Comparison of ENCODE assay signal across 24 cellular contexts in the genomic region with DNA sequence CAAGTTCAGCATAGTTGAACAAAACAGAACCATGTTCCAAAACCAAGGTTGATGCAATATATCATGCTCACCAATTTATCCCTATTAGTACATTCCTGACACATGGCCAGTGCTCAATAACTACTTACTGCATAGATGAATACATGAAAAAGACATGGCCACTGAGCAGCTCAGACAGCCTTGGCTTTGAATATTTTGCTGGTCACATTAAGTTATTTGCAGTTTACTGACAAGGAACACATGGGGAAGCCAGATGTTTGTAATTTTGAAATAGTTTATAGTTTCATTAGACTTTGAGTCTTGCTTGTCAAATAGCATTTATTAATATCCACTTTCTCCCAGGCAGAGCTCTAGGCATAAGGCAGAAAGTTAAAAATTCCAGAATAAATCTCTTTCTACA.
"Had no signal": no experiment of that assay in that cellular context is flagged by ENCODE, and none has a peak within 500 bp of the region (broad histone marks: within the 10 kb centered on the region; RNA-seq: fewer than 3 reads in every experiment).

No MANE protein-coding gene starts in this region.

- H3K4me2 ChIP-seq: hepatocyte had no signal

- H3K79me2 ChIP-seq: hepatocyte had no signal

- H3K27ac ChIP-seq: epithelial cell of prostate, esophagus muscularis mucosa, foreskin keratinocyte, hepatocyte, psoas muscle, spleen, testis, tibial nerve, upper lobe of right lung had no signal

- H2AFZ ChIP-seq: hepatocyte had no signal

- ATAC-seq: effector memory CD8-positive, alpha-beta T cell; foreskin keratinocyte; left cardiac atrium; left ventricle myocardium superior; psoas muscle; sciatic nerve; stimulated activated naive B cell treated with anti-CD40 and anti-IgM and Interleukin-4, amounts not matched to agents 10 μg/mL and 1 μg/mL and 100 μg/mL, for 72 hours; stimulated activated naive CD8-positive, alpha-beta T cell treated with anti-CD3 and anti-CD28 coated beads, Interleukin-15, amount 100 ng/mL, for 72 hours; upper lobe of right lung had no signal

- H3K4me3 ChIP-seq: esophagus muscularis mucosa, hepatocyte, lung, psoas muscle, spleen, testis, tibial nerve, upper lobe of right lung had no signal

- DNase-seq: effector memory CD8-positive, alpha-beta T cell; foreskin keratinocyte; head of caudate nucleus; kidney; left cardiac atrium; left ventricle myocardium superior; mesenchymal stem cell; naive B cell; psoas muscle; retina; spleen; stimulated activated CD4-positive, alpha-beta T cell treated with anti-CD3 and anti-CD28 coated beads, Interleukin-15, amount 100 ng/mL, for 24 hours; stimulated activated CD4-positive, alpha-beta T cell treated with anti-CD3 and anti-CD28 coated beads, Interleukin-2, amount 100 ng/mL, for 24 hours; stimulated activated CD4-positive, alpha-beta T cell treated with anti-CD3 and anti-CD28 coated beads, Interleukin-4, amount 100 ng/mL, for 4 hours; stimulated activated naive B cell treated with anti-CD40 and anti-IgM and Interleukin-4, amounts not matched to agents 10 μg/mL and 1 μg/mL and 100 μg/mL, for 72 hours; stimulated activated naive CD8-positive, alpha-beta T cell treated with anti-CD3 and anti-CD28 coated beads, Interleukin-15, amount 100 ng/mL, for 72 hours; testis; upper lobe of right lung had no signal

- H3K27me3 ChIP-seq: esophagus muscularis mucosa, hepatocyte, testis, tibial nerve, upper lobe of right lung had no signal

- H3K9me3 ChIP-seq: esophagus muscularis mucosa, psoas muscle, spleen, testis, tibial nerve, upper lobe of right lung had no signal

- H3K4me1 ChIP-seq: esophagus muscularis mucosa, foreskin keratinocyte, spleen, testis, tibial nerve, upper lobe of right lung had no signal

- H3K36me3 ChIP-seq: esophagus muscularis mucosa, spleen, tibial nerve, upper lobe of right lung had no signal
